12 cellular contexts compared by ENCODE assay signal in genomic region chr1:246300653-246301549, GRCh38.
"Had no signal": no experiment of that assay in that cellular context is flagged by ENCODE, and none has a peak within 500 bp of the region (broad histone marks: within the 10 kb centered on the region; RNA-seq: fewer than 3 reads in every experiment).

No MANE protein-coding gene starts in this region.

- H3K36me3 ChIP-seq: suprapubic skin, upper lobe of left lung, WERI-Rb-1 had no signal

- H3K9me3 ChIP-seq: suprapubic skin, upper lobe of left lung had no signal

- DNase-seq: activated CD4-positive, alpha-beta T cell treated with anti-CD3 and anti-CD28 coated beads for 48 hours; activated naive CD4-positive, alpha-beta T cell treated with anti-CD3 and anti-CD28 coated beads, Interleukin-2, amount 10 ng/mL, durations not matched to agents 7 days and 5 days; hypothalamus; left cardiac atrium; nephron progenitor cell; stimulated activated CD4-positive, alpha-beta T cell treated with anti-CD3 and anti-CD28 coated beads, Interleukin-2, amount 100 ng/mL, for 48 hours; stimulated activated naive CD8-positive, alpha-beta T cell treated with anti-CD3 and anti-CD28 coated beads, Interleukin-15, Interleukin-2, amounts not matched to agents 100 U/mL and 50 U/mL, for 24 hours; SW 1271; T-helper 9 cell; upper lobe of left lung; WERI-Rb-1 had no signal

- ATAC-seq: left cardiac atrium; stimulated activated naive CD8-positive, alpha-beta T cell treated with anti-CD3 and anti-CD28 coated beads, Interleukin-15, Interleukin-2, amounts not matched to agents 100 U/mL and 50 U/mL, for 24 hours had no signal

- H3K4me3 ChIP-seq: suprapubic skin, upper lobe of left lung had no signal

- H3K27ac ChIP-seq: suprapubic skin, upper lobe of left lung, WERI-Rb-1 had no signal

- H3K27me3 ChIP-seq: suprapubic skin, upper lobe of left lung had no signal
